In genomic region chr1:114295321-114295720, GRCh38 we compare ENCODE assay signal across 9 cellular contexts.
"Had no signal": no experiment of that assay in that cellular context is flagged by ENCODE, and none has a peak within 500 bp of the region (broad histone marks: within the 10 kb centered on the region; RNA-seq: fewer than 3 reads in every experiment).

No MANE protein-coding gene starts in this region.

- H3K4me1 ChIP-seq: HAP-1 had no signal

- H3K4me3 Mint-ChIP-seq: HFFc6 had no signal

- H3K27ac ChIP-seq: GM23248, HL-60 had no signal

- DNase-seq: GM23248, GOT3, H7, HFFc6, IMR-90 had no signal

- H3K9me3 Mint-ChIP-seq: HFFc6 had no signal

- ATAC-seq: HCT116, K562 had no signal

- H3K27ac Mint-ChIP-seq: HFFc6 had no signal

- H3K4me3 ChIP-seq: GM23248, HAP-1, K562 had no signal

- H3K36me3 ChIP-seq: HAP-1 had no signal

- H3K9me3 ChIP-seq: HAP-1 had no signal
